In the genomic region with DNA sequence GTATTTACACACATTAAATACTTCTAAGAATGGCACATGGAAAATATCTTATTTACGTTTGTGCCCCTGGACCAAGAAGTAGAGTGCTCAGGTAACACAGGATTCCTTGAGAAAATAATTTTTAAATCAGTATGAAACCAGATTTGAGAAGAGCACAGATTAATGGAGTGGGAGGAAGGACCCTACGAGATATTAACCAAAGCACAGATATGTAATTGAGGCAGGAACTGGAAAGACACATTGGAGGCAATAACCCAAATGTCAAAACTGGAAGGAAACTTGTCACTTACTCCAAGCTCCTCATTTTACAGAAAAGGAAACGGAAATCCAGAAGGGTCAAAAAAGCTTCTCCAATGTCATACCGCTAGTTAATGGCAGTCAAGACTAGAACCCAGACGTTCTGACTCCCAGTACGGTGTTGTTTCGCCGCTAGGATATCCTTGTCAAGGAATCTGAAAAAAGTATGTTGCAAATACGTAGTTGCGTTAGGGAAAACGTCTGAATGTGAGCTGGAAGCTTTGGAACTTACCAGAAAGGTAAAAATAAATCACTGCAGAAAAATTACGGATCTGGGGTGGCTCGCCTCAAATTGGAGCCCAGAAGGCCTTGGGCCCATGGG, we compare ENCODE assay signal across 8 cellular contexts. TPM values are rescaled to one million over a fixed set of nuclear protein-coding genes. Genes with fewer than 3 reads are reported as not detected.
DNase-seq lines count a peak whose midpoint lies in the region; ATAC-seq and TF ChIP-seq lines count a peak whose summit lies in the region.

No MANE protein-coding gene starts in this region.

- 15 to 21% (median 17%) methylated on average over 13 of the region's 13 CpGs for WGBS in heart left ventricle, 4 donors
- 27% methylated on average over 13 of the region's 13 CpGs for WGBS in thymus

- H3K4me3 ChIP-seq in heart left ventricle (peak overlapping the region; percentile 54 to 93 (median 74)), adipocyte (ENCODE audit: low read length) (peak overlapping the region; percentile 100), thymus (ENCODE audit: low read length) (peak overlapping the region; percentile 72)

- no peak for DNase-seq in heart left ventricle
- DNase-seq in left cardiac atrium = no peak
- no peak for DNase-seq in adipocyte (ENCODE audit: low read depth)
- DNase-seq in left colon = no peak
- no peak for DNase-seq in NCI-H1105 (lab: John Stamatoyannopoulos, UW)
- DNase-seq in posterior vena cava (ENCODE audit: low spot score) = no peak
- no peak for DNase-seq in stimulated activated CD4-positive, alpha-beta T cell treated with anti-CD3 and anti-CD28 coated beads, Interleukin-4, amount 100 ng/mL, for 4 hours

- TF ChIP-seq POLR2A in heart left ventricle (IDR thresholded peaks at IDR 0.05) = no peak

- H3K27ac ChIP-seq in heart left ventricle (peak overlapping the region; percentile 77 to 93 (median 88)), thymus (ENCODE audit: low read depth) (peak overlapping the region; percentile 89)

- no peak for ATAC-seq in heart left ventricle
- ATAC-seq in left cardiac atrium = no peak
- peak; percentile 35 for ATAC-seq in left colon

- H3K4me1 ChIP-seq in heart left ventricle = peaks cover 0 to 20% (median 12%) of the 10 kb centered on the region in 12 donors
- H3K4me1 ChIP-seq in adipocyte (ENCODE audit: control insufficient read depth, insufficient read depth, low read length) = peaks cover 13% of the 10 kb centered on the region
- peaks cover 6% of the 10 kb centered on the region for H3K4me1 ChIP-seq in thymus (ENCODE audit: control insufficient read depth, insufficient read depth, low read length)

- H3K27me3 ChIP-seq in heart left ventricle (no peaks in the 10 kb centered on the region), adipocyte (replicated peaks; ENCODE audit: control insufficient read depth, insufficient read depth, low read length) (no peaks in the 10 kb centered on the region), thymus (ENCODE audit: control insufficient read depth, insufficient read depth) (no peaks in the 10 kb centered on the region)

- H3K9me3 ChIP-seq in heart left ventricle = no peaks in the 10 kb centered on the region
- H3K9me3 ChIP-seq in adipocyte (ENCODE audit: control insufficient read depth, low read length) = no peaks in the 10 kb centered on the region
- H3K9me3 ChIP-seq in thymus (ENCODE audit: control insufficient read depth) = no peaks in the 10 kb centered on the region

- no peak for TF ChIP-seq CTCF in heart left ventricle (IDR thresholded peaks at IDR 0.05)

- H3K36me3 ChIP-seq in heart left ventricle (peaks cover 0 to 43% (median 38%) of the 10 kb centered on the region in 9 donors), adipocyte (ENCODE audit: control insufficient read depth, insufficient read depth, low read length, severe bottlenecking) (peaks cover 25% of the 10 kb centered on the region), thymus (ENCODE audit: control insufficient read depth, insufficient read depth) (peaks cover 3% of the 10 kb centered on the region)

- H3K9ac ChIP-seq in adipocyte (ENCODE audit: low read length) = peak overlapping the region; percentile 99

- intact Hi-C loops in heart left ventricle (cut with DNase I) (loop anchor here in 6 of 10 donors (2.0 to 10.0 kb wide), 6 partner anchors 14 to 166 kb away; partner anchors contain the start of genes CLHC1 (in 5 of the 6), RPS27A (in 5 of the 6) and CCDC88A (in 1 of the 6)), left cardiac atrium (cut with DNase I) (no loop called here), left colon (cut with DNase I, micrococcal nuclease) (no loop called here), posterior vena cava (cut with DNase I) (loop anchor here in 1 of 2 donors (10.0 kb wide), 1 partner anchor 156 kb away; no protein-coding TSS in a partner anchor)

RNA-seq across cellular contexts. Expression of gene MTIF2, which starts 0.6 kb away (rescaled TPM):
- total RNA-seq in heart left ventricle (10 to 100 TPM; 38.3 to 54.7 (median 45.5) TPM), left cardiac atrium (10 to 100 TPM; 30.4 to 36.3 TPM), left colon (10 to 100 TPM; 38.9 to 47.1 TPM), posterior vena cava (10 to 100 TPM; 18.6 to 19.9 TPM)
- polyA plus RNA-seq in heart left ventricle (10 to 100 TPM; 29.9 to 47.7 TPM), thymus (29.2 TPM)

RNA-seq across cellular contexts. Expression of gene RPS27A, which starts 35.9 kb away (rescaled TPM):
- total RNA-seq in heart left ventricle (100 to 1,000 TPM; 329 to 749 (median 488) TPM), left cardiac atrium (100 to 1,000 TPM; 562 to 564 TPM), left colon (100 to 1,000 TPM; 656 to 661 TPM), posterior vena cava (100 to 1,000 TPM; 782 to 816 TPM)
- polyA plus RNA-seq in heart left ventricle (1,000 to 10,000 TPM in 1 of 2 donors, 100 to 1,000 TPM in 1; 610 to 1,743 TPM), thymus (3,745 TPM)

RNA-seq across cellular contexts. Expression of gene CLHC1, which starts 36.3 kb away (rescaled TPM):
- total RNA-seq in heart left ventricle (10 to 100 TPM in 1 of 9 donors, 1 to 10 TPM in 8; 2.3 to 10.6 (median 5.6) TPM), left cardiac atrium (1 to 10 TPM; 5.4 to 8.1 TPM), left colon (1 to 10 TPM; 6.5 to 8.1 TPM), posterior vena cava (1 to 10 TPM; 7.1 to 9.3 TPM)
- polyA plus RNA-seq in heart left ventricle (1 to 10 TPM; 2.6 to 4.3 TPM), thymus (20.1 TPM)

Comparison
In these comparisons a context has a peak if more than half of its experiments do, and no peak if none do; other contexts are left out.
1. intact Hi-C loops: an anchor here in heart left ventricle (2.0 to 10.0 kb wide); none called in left cardiac atrium and left colon.